In genomic region chrX:141733371-141733770, GRCh38 we compare ENCODE assay signal across 18 cellular contexts. TPM values are rescaled to one million over a fixed set of nuclear protein-coding genes. Genes with fewer than 3 reads are reported as not detected.
"Had no signal": no experiment of that assay in that cellular context is flagged by ENCODE, and none has a peak within 500 bp of the region (broad histone marks: within the 10 kb centered on the region; RNA-seq: fewer than 3 reads in every experiment).

No MANE protein-coding gene starts in this region.

- H3K9me3 ChIP-seq: breast epithelium, psoas muscle, sigmoid colon, suprapubic skin had no signal

- H3K36me3 Mint-ChIP-seq: type B pancreatic cell had no signal

- H3K9me3 Mint-ChIP-seq: activated CD4-positive, alpha-beta T cell treated with anti-CD3 and anti-CD28 coated beads, Interleukin-2, amount 10 ng/mL, durations not matched to agents 7 days and 5 days; activated naive CD4-positive, alpha-beta T cell treated with anti-CD3 and anti-CD28 coated beads for 36 hours; type B pancreatic cell had no signal

- H3K36me3 ChIP-seq: breast epithelium, sigmoid colon, suprapubic skin had no signal

- H3K27me3 ChIP-seq: sigmoid colon, suprapubic skin had no signal

- H3K27ac ChIP-seq: breast epithelium, psoas muscle, sigmoid colon, suprapubic skin had no signal

- H3K4me3 Mint-ChIP-seq: activated B cell treated with CpG ODN at 0.5 μM for 24 hours; activated CD4-positive, alpha-beta T cell treated with anti-CD3 and anti-CD28 coated beads, Interleukin-2, amount 10 ng/mL, durations not matched to agents 7 days and 5 days; activated naive CD4-positive, alpha-beta T cell treated with anti-CD3 and anti-CD28 coated beads for 36 hours; nephron; T-helper 1 cell treated with Interleukin-12 subunit alpha and Interleukin-12 subunit beta and Interleukin-4 antibody, amounts not matched to agents 30 μg/mL and 1 μg/mL, for 36 hours; type B pancreatic cell had no signal

- H3K4me1 Mint-ChIP-seq: activated B cell treated with CpG ODN at 0.5 μM for 24 hours; activated CD4-positive, alpha-beta T cell treated with anti-CD3 and anti-CD28 coated beads, Interleukin-2, amount 10 ng/mL, durations not matched to agents 7 days and 5 days; nephron had no signal

- H3K27me3 Mint-ChIP-seq: activated B cell treated with CpG ODN at 0.5 μM for 24 hours; activated CD4-positive, alpha-beta T cell treated with anti-CD3 and anti-CD28 coated beads, Interleukin-2, amount 10 ng/mL, durations not matched to agents 7 days and 5 days; type B pancreatic cell had no signal

- H3K27ac Mint-ChIP-seq: activated B cell treated with CpG ODN at 0.5 μM for 24 hours; activated CD4-positive, alpha-beta T cell treated with anti-CD3 and anti-CD28 coated beads, Interleukin-2, amount 10 ng/mL, durations not matched to agents 7 days and 5 days; activated naive CD4-positive, alpha-beta T cell treated with anti-CD3 and anti-CD28 coated beads for 36 hours; nephron; type B pancreatic cell had no signal

- ATAC-seq: left lobe of liver, psoas muscle had no signal

- H3K4me1 ChIP-seq: breast epithelium, psoas muscle, sigmoid colon, suprapubic skin had no signal

- H3K4me3 ChIP-seq: breast epithelium, psoas muscle, sigmoid colon, suprapubic skin had no signal

- DNase-seq: activated B cell treated with CpG ODN at 0.5 μM for 24 hours; activated CD4-positive, alpha-beta T cell treated with anti-CD3 and anti-CD28 coated beads, Interleukin-2, amount 10 ng/mL, durations not matched to agents 7 days and 5 days; activated CD8-positive, alpha-beta memory T cell treated with anti-CD3 and anti-CD28 coated beads for 24 hours; activated naive CD4-positive, alpha-beta T cell treated with anti-CD3 and anti-CD28 coated beads for 36 hours; glutamatergic neuron; mesenchymal stem cell; occipital lobe; psoas muscle; sigmoid colon; stimulated activated CD4-positive, alpha-beta T cell treated with anti-CD3 and anti-CD28 coated beads, Interleukin-12 subunit alpha, Interleukin-12 subunit beta, amount 100 ng/mL, for 4 hours; stimulated activated naive CD4-positive, alpha-beta T cell had no signal

RNA-seq across cellular contexts. Expression of gene SPANXD, which starts 34.8 kb away (rescaled TPM):
- total RNA-seq: activated B cell treated with CpG ODN at 0.5 μM for 24 hours; activated CD4-positive, alpha-beta T cell treated with anti-CD3 and anti-CD28 coated beads, Interleukin-2, amount 10 ng/mL, durations not matched to agents 7 days and 5 days; activated naive CD4-positive, alpha-beta T cell treated with anti-CD3 and anti-CD28 coated beads for 36 hours; breast epithelium; cerebellum; left lobe of liver; occipital lobe; psoas muscle; sigmoid colon; suprapubic skin had no signal
- polyA plus RNA-seq: psoas muscle, sigmoid colon had no signal
